In the genomic region with DNA sequence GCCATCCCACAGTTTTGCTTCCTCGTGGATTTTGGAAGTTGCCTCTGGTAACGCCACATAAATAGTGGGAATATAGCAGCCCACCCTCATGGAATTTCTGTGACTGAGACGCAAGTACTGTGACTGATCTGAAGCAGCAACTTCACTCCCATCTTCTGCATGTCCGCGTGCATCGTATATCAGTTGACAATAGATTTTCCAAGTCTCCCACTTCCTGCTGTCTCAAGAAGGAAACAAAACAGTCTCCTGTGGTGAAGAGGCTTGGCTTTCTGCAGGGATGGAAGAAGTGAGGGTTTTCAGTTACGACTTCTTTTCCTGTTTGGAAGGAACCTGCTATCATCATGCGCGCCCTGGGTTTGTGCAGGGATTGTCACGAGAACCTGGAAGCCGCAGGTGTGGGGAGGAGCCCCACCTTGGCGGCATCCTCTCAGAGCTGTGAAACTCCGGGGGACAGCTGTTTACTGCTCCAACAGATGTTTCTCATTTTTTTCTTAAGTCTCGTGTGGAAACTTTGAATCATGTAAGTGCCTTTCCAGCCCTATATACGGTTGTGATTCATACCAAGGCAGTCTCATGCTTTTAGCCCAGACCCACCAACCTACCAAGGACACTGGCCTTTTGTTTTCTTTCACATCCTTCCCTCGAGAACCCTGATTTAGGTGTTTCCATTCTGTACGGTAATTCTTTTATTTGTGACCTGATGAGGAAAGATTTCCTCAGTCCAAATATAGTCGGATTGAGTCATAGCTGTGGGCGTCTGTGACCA, we compare ENCODE assay signal across 8 cellular contexts. TPM values are rescaled to one million over a fixed set of nuclear protein-coding genes. Genes with fewer than 3 reads are reported as not detected.
DNase-seq lines count a peak whose midpoint lies in the region; ATAC-seq, FAIRE-seq and TF ChIP-seq lines count a peak whose summit lies in the region.

No MANE protein-coding gene starts in this region.

- H3K4me3 Mint-ChIP-seq in T-helper 17 cell, result peak overlapping the region; percentile 68

- no peaks in the 10 kb centered on the region for H3K36me3 Mint-ChIP-seq in T-helper 17 cell (ENCODE audit: low read depth)

- peak; percentile 49 for ATAC-seq in T-helper 17 cell
- no peak for ATAC-seq in HG03442 (IDR thresholded peaks at IDR 0.05; ENCODE audit: unreplicated experiment)
- no peak for ATAC-seq in HG02973 (IDR thresholded peaks at IDR 0.05; ENCODE audit: unreplicated experiment)

- TF ChIP-seq EP300 in H1 (IDR thresholded peaks at IDR 0.05; ENCODE audit: borderline replicate concordance in 1 of 2, low read depth in 2 of 2, low read length in 2 of 2), result no peak

- H4K91ac ChIP-seq in H1 (replicated peaks; ENCODE audit: insufficient read length, low read length), result no peak overlapping the region

- H3K4me1 ChIP-seq in GM23248 (ENCODE audit: insufficient read depth) (peaks cover 22% of the 10 kb centered on the region), H1 (replicated peaks in 1 of 4; ENCODE audit: control insufficient read depth in 3 of 4, insufficient read depth in 4 of 4, low read length in 3 of 4) (peaks cover 0 to 2% (median 0%) of the 10 kb centered on the region in 4 experiments; a peak in 1 of 7 replicates)

- no peak for FAIRE-seq in H1 (lab: Jason Lieb, UNC)

- TF ChIP-seq POLR2A in H1 (IDR thresholded peaks at IDR 0.05; ENCODE audit: control extremely low read depth in 1 of 2, low read depth in 2 of 2, low read length in 2 of 2), result no peak

- H3K9ac ChIP-seq in GM23248 (peak overlapping the region; percentile 63), H1 (replicated peaks in 1 of 4; ENCODE audit: extremely low read depth in 1 of 4, low read depth in 3 of 4, low read length in 3 of 4) (no peak overlapping the region)

- 0 out of 2 replicates have a peak overlapping the region, but pooled peaks have one; percentile 39 for H2BK20ac ChIP-seq in H1 (ENCODE audit: low read length)

- 2 to 5% methylated on average over 19 of the region's 19 CpGs for WGBS in GM23248 (ENCODE audit: low coverage in 1 of 2, low lambda C conversion rate in 2 of 2, missing lambda C conversion rate in 2 of 2), 2 experiments
- WGBS in H1 (ENCODE audit: extremely low coverage in 1 of 2, insufficient coverage in 1 of 2, insufficient read length in 1 of 2, insufficient replicate concordance in 2 of 2, low coverage in 1 of 2, low lambda C conversion rate in 2 of 2, missing lambda C conversion rate in 1 of 2), 2 experiments, result 87% methylated on average over 19 of the region's 19 CpGs; no CpG with 5 or more reads in 1 of the 2 experiments

- H3K23ac ChIP-seq in H1 (ENCODE audit: insufficient read length), result no peak overlapping the region

- no peaks in the 10 kb centered on the region for H3K79me2 ChIP-seq in GM23248 (ENCODE audit: insufficient read depth)
- H3K79me2 ChIP-seq in H1 (ENCODE audit: control insufficient read depth in 1 of 2, insufficient read depth in 2 of 2, low read length in 2 of 2), result no peaks in the 10 kb centered on the region

- H2BK5ac ChIP-seq in H1 (ENCODE audit: low read depth, low read length), result no peak overlapping the region

- H3K4me3 ChIP-seq in GM23248, result peak overlapping the region; percentile 47
- no peak overlapping the region for H3K4me3 ChIP-seq in H1 (ENCODE audit: extremely low read depth in 1 of 4, insufficient read depth in 2 of 4, low read depth in 3 of 4, low read length in 4 of 4)

- no peak overlapping the region for H3K4ac ChIP-seq in H1 (replicated peaks; ENCODE audit: insufficient read length, low read depth, low read length)

- H3F3A ChIP-seq in GM23248 (ENCODE audit: insufficient read depth), result peaks cover 21% of the 10 kb centered on the region

- no peak overlapping the region for H3K27ac Mint-ChIP-seq in T-helper 17 cell

- H3K4me2 ChIP-seq in GM23248 (ENCODE audit: unreplicated experiment) (peak overlapping the region; percentile 54), H1 (ENCODE audit: insufficient read depth in 1 of 2, low read depth in 2 of 2, low read length in 2 of 2) (no peak overlapping the region; a peak in 1 of 4 replicates)

- H2BK120ac ChIP-seq in H1 (replicated peaks; ENCODE audit: low read depth, low read length), result no peak overlapping the region

- H2BK15ac ChIP-seq in H1 (ENCODE audit: low read length), result no peak overlapping the region

- H4K20me1 ChIP-seq in GM23248 (ENCODE audit: insufficient read depth), result no peaks in the 10 kb centered on the region
- H4K20me1 ChIP-seq in H1 (replicated peaks in 1 of 2; ENCODE audit: control insufficient read depth in 1 of 2, insufficient read depth in 2 of 2, low read length in 2 of 2), result no peaks in the 10 kb centered on the region

- POLR2A ChIA-PET in H1 (lab: Charles Lee; ENCODE audit: partially characterized antibody), result interaction anchor here (1.2 to 2.0 kb wide), 3 partner anchors 14 to 111 kb away, joined by 5 to 9 read pairs (median 5); a partner anchor contains a TSS

- no peak overlapping the region for H3K14ac ChIP-seq in H1 (ENCODE audit: insufficient read length)

- H3K27ac ChIP-seq in GM23248 (peak overlapping the region; percentile 61), H1 (ENCODE audit: low read depth, low read length) (no peak overlapping the region)

- no peak overlapping the region for H2BK12ac ChIP-seq in H1 (ENCODE audit: low read depth, low read length)

- H3K18ac ChIP-seq in H1 (ENCODE audit: extremely low read depth, low read length), result no peak overlapping the region

- no peaks in the 10 kb centered on the region for H3K27me3 Mint-ChIP-seq in T-helper 17 cell

- H2AK5ac ChIP-seq in H1 (ENCODE audit: low read depth, low read length), result no peak overlapping the region

- CTCF ChIA-PET in H1 (lab: Charles Lee; ENCODE audit: partially characterized antibody), result interaction anchor here (0.6 to 4.4 kb wide), 67 partner anchors 8 to 339 kb away, joined by 3 to 98 read pairs (median 4); a partner anchor contains a TSS

- peaks cover 28% of the 10 kb centered on the region for H3K4me1 Mint-ChIP-seq in T-helper 17 cell

- H3K36me3 ChIP-seq in GM23248 (ENCODE audit: low read depth) (no peaks in the 10 kb centered on the region), H1 (ENCODE audit: control insufficient read depth in 2 of 4, insufficient read depth in 4 of 4, low read length in 3 of 4) (no peaks in the 10 kb centered on the region)

- no peak overlapping the region for H4K8ac ChIP-seq in H1 (ENCODE audit: extremely low read depth, insufficient read depth, low read length)

- H3K27me3 ChIP-seq in GM23248 (replicated peaks; ENCODE audit: insufficient read depth) (no peaks in the 10 kb centered on the region), H1 (replicated peaks in 1 of 4; ENCODE audit: control insufficient read depth in 3 of 4, extremely low read depth in 1 of 4, insufficient read depth in 3 of 4, low read length in 3 of 4) (no peaks in the 10 kb centered on the region)

- TF ChIP-seq CTCF in H1 (IDR thresholded peaks at IDR 0.05; ENCODE audit: control extremely low read depth in 1 of 3, insufficient read depth in 1 of 3, low read depth in 1 of 3, low read length in 3 of 3), result no peak

- H3K56ac ChIP-seq in H1 (replicated peaks; ENCODE audit: insufficient read length, low read depth, low read length), result no peak overlapping the region

- H3K9me3 ChIP-seq in GM23248 (ENCODE audit: low read depth) (no peaks in the 10 kb centered on the region), T-helper 17 cell (ENCODE audit: control insufficient read depth, low read length, poor library complexity, severe bottlenecking) (peaks cover 2% of the 10 kb centered on the region), H1 (ENCODE audit: insufficient read depth in 2 of 2, low read depth in 1 of 2, low read length in 1 of 2) (peaks cover 2 to 3% of the 10 kb centered on the region in 2 experiments; a peak in 1 of 4 replicates)

- H3K9me2 ChIP-seq in GM23248 (ENCODE audit: insufficient read depth), result no peaks in the 10 kb centered on the region

- TF ChIP-seq RAD21 in H1 (IDR thresholded peaks at IDR 0.05 in 1 of 2, conservative IDR thresholded peaks at IDR 0.05 in 1 of 2; ENCODE audit: low read depth in 2 of 2, low read length in 2 of 2), result no peak

- no peak overlapping the region for H4K5ac ChIP-seq in H1 (ENCODE audit: insufficient read length, low read depth, low read length)

- no peaks in the 10 kb centered on the region for H3K23me2 ChIP-seq in H1 (ENCODE audit: low read depth, low read length)

- in situ Hi-C loops in GM23248 (cut with MboI), result loop anchor here (10.0 kb wide), 1 partner anchor 135 kb away; no protein-coding TSS in a partner anchor

- no peaks in the 10 kb centered on the region for H3K79me1 ChIP-seq in H1 (ENCODE audit: low read depth, low read length)

- peak overlapping the region; percentile 60 for H2AFZ ChIP-seq in GM23248
- H2AFZ ChIP-seq in H1 (ENCODE audit: low read length), result no peak overlapping the region

- DNase-seq in GM23248, result peak; percentile 97
- DNase-seq in T-helper 17 cell, result no peak
- peak in 1 of 2 experiments; percentile 41 for DNase-seq in H1 (ENCODE audit: low read depth in 1 of 2, low spot score in 2 of 2)
- peak; percentile 50 to 59 for DNase-seq in stimulated activated CD4-positive, alpha-beta T cell treated with anti-CD3 and anti-CD28 coated beads, Interleukin-2, amount 100 ng/mL, for 24 hours
- no peak for DNase-seq in NCI-H345 (lab: John Stamatoyannopoulos, UW)
- DNase-seq in DMS 273 treated with DMSO at 0.1 percent for 48 hours (lab: John Stamatoyannopoulos, UW), result no peak

TF ChIP-seq in H1, 55 proteins besides CTCF, POLR2A, EP300 and RAD21 (continues in another document):
- TF ChIP-seq JUND (IDR thresholded peaks at IDR 0.05; ENCODE audit: low read length) (no peak), SUZ12 (IDR thresholded peaks at IDR 0.05; ENCODE audit: low read length) (no peak), EZH2 (IDR thresholded peaks at IDR 0.05; ENCODE audit: low read depth, low read length, severe bottlenecking) (no peak), KDM1A (IDR thresholded peaks at IDR 0.05; ENCODE audit: borderline replicate concordance, low read length) (no peak)

RNA-seq across cellular contexts. Expression of a gene that starts 57.5 kb away (rescaled TPM):
- total RNA-seq in GM23248 (2014; rRNA removed; shearing (Covaris generic)), result 82.0 and 91.4 TPM in 2 replicates
- polyA plus RNA-seq in GM23248 (2016; fragmentation: Nextera tagmentation; extraction: Ambion mirVana) (99.1 and 100 TPM in 2 replicates), H1 (2011; rRNA removed) (15.5 and 16.6 TPM in 2 replicates)
- 10 to 100 TPM in 1 of 2 donors, 1 to 10 TPM in 1; 8.9 to 10.2 TPM for total RNA-seq in T-helper 17 cell
- total RNA-seq in H1 (2021; fragmentation: NEBNext Ultra II Directional; extraction: Animal tissue kit (Norgen Biotek cat#: 25700)), result 14.4 and 17.4 TPM in 2 replicates
- 21.5 TPM for polyA plus RNA-seq in H1 (2011; cell fraction: cytosol; rRNA removed)
- polyA plus RNA-seq in H1 (2011; cell fraction: nucleus; rRNA removed), result 24.8 TPM
- polyA plus RNA-seq in H1 (2012, experiment 1 of 2), result 15.9 to 18.8 TPM (median 17.5 TPM) in 4 replicates
- polyA plus RNA-seq in H1 (2012, experiment 2 of 2), result 8.6 TPM
- polyA plus RNA-seq in H1 (2013, experiment 1 of 2), result 15.9 TPM
- 17.0 TPM for polyA plus RNA-seq in H1 (2013, experiment 2 of 2)
- 21.9 and 24.0 TPM in 2 replicates for polyA minus RNA-seq in H1 (2011; rRNA and poly(A)+ RNA removed)
- polyA minus RNA-seq in H1 (2011; cell fraction: cytosol; rRNA and poly(A)+ RNA removed), result 15.6 TPM
- polyA minus RNA-seq in H1 (2011; cell fraction: nucleus; rRNA and poly(A)+ RNA removed), result 32.8 TPM

Comparison
In these comparisons a context has a peak if more than half of its experiments do, and no peak if none do; other contexts are left out.
1. DNase-seq: peak in GM23248 (single experiment) and stimulated activated CD4-positive, alpha-beta T cell treated with anti-CD3 and anti-CD28 coated beads, Interleukin-2, amount 100 ng/mL, for 24 hours (2 of 2); none in T-helper 17 cell (0 of 3), NCI-H345 (single experiment) and DMS 273 treated with DMSO at 0.1 percent for 48 hours (single experiment).